ENCODE assay signal across 8 cellular contexts in genomic region chr17:38982858-38983746, GRCh38. TPM values are rescaled to one million over a fixed set of nuclear protein-coding genes. Genes with fewer than 3 reads are reported as not detected.
A peak's percentile ranks its signal among the peaks of the same experiment; 100 is the strongest.
DNase-seq lines count a peak whose midpoint lies in the region; ATAC-seq and TF ChIP-seq lines count a peak whose summit lies in the region.

No MANE protein-coding gene starts in this region.

- H3K27me3 Mint-ChIP-seq in osteocyte (ENCODE audit: unreplicated experiment): no peaks in the 10 kb centered on the region

- no peak overlapping the region for H3K27ac ChIP-seq in foreskin keratinocyte

- TF ChIP-seq CTCF in foreskin keratinocyte (conservative IDR thresholded peaks at IDR 0.05): peak; percentile 91
- peak; percentile 87 for TF ChIP-seq CTCF in osteocyte (IDR thresholded peaks at IDR 0.05)

- no peaks in the 10 kb centered on the region for H3K4me1 ChIP-seq in foreskin keratinocyte

- H3K36me3 Mint-ChIP-seq in osteocyte (ENCODE audit: unreplicated experiment): no peaks in the 10 kb centered on the region

- no peaks in the 10 kb centered on the region for H3K9me3 Mint-ChIP-seq in osteocyte (ENCODE audit: unreplicated experiment)

- H3K4me3 Mint-ChIP-seq in osteocyte (ENCODE audit: unreplicated experiment): no peak overlapping the region

- DNase-seq in DMS114 treated with DMSO at 0.1 percent for 48 hours (lab: John Stamatoyannopoulos, UW; ENCODE audit: unreplicated experiment) (peak; percentile 71), HT-29 (ENCODE audit: low spot score) (peak; percentile 90), NCI-H774 (lab: John Stamatoyannopoulos, UW) (peak; percentile 87), activated T-cell treated with anti-CD3 and anti-CD28 coated beads for 4 hours (peak; percentile 20), foreskin keratinocyte (peak in 1 of 2 donors; percentile 41), osteocyte (ENCODE audit: extremely low spot score, unreplicated experiment) (no peak)

- peak overlapping the region; percentile 35 for H3K27ac Mint-ChIP-seq in osteocyte (ENCODE audit: unreplicated experiment)

- ATAC-seq in foreskin keratinocyte (no peak), HG02623 (IDR thresholded peaks at IDR 0.05; ENCODE audit: unreplicated experiment) (no peak), GM21723 (IDR thresholded peaks at IDR 0.05; ENCODE audit: unreplicated experiment) (no peak)

- peaks cover 30% of the 10 kb centered on the region for H3K4me1 Mint-ChIP-seq in osteocyte (ENCODE audit: unreplicated experiment)

- H3K27me3 ChIP-seq in foreskin keratinocyte: peaks cover 6% of the 10 kb centered on the region

RNA-seq across cellular contexts. Expression of gene FBXO47, which starts 15.9 kb away (rescaled TPM):
- not detected in 2 replicates for total RNA-seq in HT-29 (2014; rRNA removed; shearing (Covaris generic))
- not detected in 2 replicates for total RNA-seq in foreskin keratinocyte
- polyA plus RNA-seq in foreskin keratinocyte: not detected in 2 replicates
- total RNA-seq in osteocyte: not detected in 2 replicates
